19 cellular contexts compared by ENCODE assay signal in genomic region chr10:77196616-77197015, GRCh38.
"Had no signal": no experiment of that assay in that cellular context is flagged by ENCODE, and none has a peak within 500 bp of the region (broad histone marks: within the 10 kb centered on the region; RNA-seq: fewer than 3 reads in every experiment).

No MANE protein-coding gene starts in this region.

- H3K4me1 ChIP-seq: adrenal gland, lower lobe of right lung, right atrium auricular region, thyroid gland had no signal

- H3K9me3 Mint-ChIP-seq: activated naive CD4-positive, alpha-beta T cell treated with anti-CD3 and anti-CD28 coated beads, Interleukin-2, amount 50 U/mL, for 72 hours; natural killer cell; stimulated activated memory B cell treated with anti-CD40 and anti-IgM and Interleukin-4, amounts not matched to agents 10 μg/mL and 1 μg/mL and 100 μg/mL, for 72 hours had no signal

- H3K4me3 ChIP-seq: adrenal gland, lower lobe of right lung, mucosa of descending colon, right atrium auricular region, thyroid gland had no signal

- H3K27ac Mint-ChIP-seq: activated CD8-positive, alpha-beta T cell treated with anti-CD3 and anti-CD28 coated beads, Interleukin-2, amount 10 ng/mL, durations not matched to agents 7 days and 5 days; activated naive CD4-positive, alpha-beta T cell treated with anti-CD3 and anti-CD28 coated beads, Interleukin-2, amount 50 U/mL, for 72 hours; natural killer cell; progenitor cell of endocrine pancreas; stimulated activated memory B cell treated with anti-CD40 and anti-IgM and Interleukin-4, amounts not matched to agents 10 μg/mL and 1 μg/mL and 100 μg/mL, for 72 hours had no signal

- H3K27me3 ChIP-seq: adrenal gland, right atrium auricular region, thyroid gland had no signal

- H3K4me3 Mint-ChIP-seq: activated CD8-positive, alpha-beta T cell treated with anti-CD3 and anti-CD28 coated beads, Interleukin-2, amount 10 ng/mL, durations not matched to agents 7 days and 5 days; natural killer cell; stimulated activated memory B cell treated with anti-CD40 and anti-IgM and Interleukin-4, amounts not matched to agents 10 μg/mL and 1 μg/mL and 100 μg/mL, for 72 hours had no signal

- DNase-seq: activated CD4-positive, alpha-beta T cell treated with anti-CD3 and anti-CD28 coated beads for 1 hour; activated CD4-positive, alpha-beta T cell treated with anti-CD3 and anti-CD28 coated beads, Interleukin-2, amount 50 U/mL, for 1 hour; activated CD8-positive, alpha-beta T cell treated with anti-CD3 and anti-CD28 coated beads, Interleukin-2, amount 10 ng/mL, durations not matched to agents 7 days and 5 days; adrenal gland; cerebellar nuclear complex; foreskin fibroblast; kidney; lower lobe of right lung; mesendoderm; mucosa of descending colon; natural killer cell; T-helper 9 cell; thyroid gland had no signal

- H3K36me3 ChIP-seq: adrenal gland, lower lobe of right lung, right atrium auricular region, thyroid gland had no signal

- ATAC-seq: activated CD8-positive, alpha-beta T cell treated with anti-CD3 and anti-CD28 coated beads, Interleukin-2, amount 10 ng/mL, durations not matched to agents 7 days and 5 days; activated naive CD4-positive, alpha-beta T cell treated with anti-CD3 and anti-CD28 coated beads, Interleukin-2, amount 50 U/mL, for 72 hours; left lobe of liver; lower lobe of right lung; mucosa of descending colon; natural killer cell; stimulated activated memory B cell treated with anti-CD40 and anti-IgM and Interleukin-4, amounts not matched to agents 10 μg/mL and 1 μg/mL and 100 μg/mL, for 72 hours had no signal

- H3K36me3 Mint-ChIP-seq: activated naive CD4-positive, alpha-beta T cell treated with anti-CD3 and anti-CD28 coated beads, Interleukin-2, amount 50 U/mL, for 72 hours; natural killer cell; stimulated activated memory B cell treated with anti-CD40 and anti-IgM and Interleukin-4, amounts not matched to agents 10 μg/mL and 1 μg/mL and 100 μg/mL, for 72 hours had no signal

- H3K9me3 ChIP-seq: adrenal gland, lower lobe of right lung, mucosa of descending colon, right atrium auricular region, thyroid gland had no signal

- H3K27ac ChIP-seq: adrenal gland, epithelial cell of prostate, lower lobe of right lung, right atrium auricular region, thyroid gland had no signal
